Comparison of ENCODE assay signal across 1 cellular context in genomic region chr1:21326861-21327344, GRCh38.
A peak's percentile ranks its signal among the peaks of the same experiment; 100 is the strongest.
TF ChIP-seq lines count a peak whose summit lies in the region.

No MANE protein-coding gene starts in this region.

TF ChIP-seq in HepG2, 621 proteins besides CTCF, POLR2A, EP300 and RAD21 (continued from another document):
- TF ChIP-seq HIC2 (CRISPR knock-in tag; IDR thresholded peaks at IDR 0.05; ENCODE audit: low read depth) (peak; percentile 39; the same call in 1 of the 2 replicates), ZNF562 (CRISPR knock-in tag; IDR thresholded peaks at IDR 0.05; ENCODE audit: borderline replicate concordance) (no peak), ZNF687 (CRISPR knock-in tag; IDR thresholded peaks at IDR 0.05) (peak; percentile 70), MED1 (CRISPR knock-in tag; IDR thresholded peaks at IDR 0.05) (0 out of 2 replicates have a peak, but pooled peaks have one; percentile 21), MTA1 (CRISPR knock-in tag; IDR thresholded peaks at IDR 0.05; ENCODE audit: borderline replicate concordance) (peak; percentile 54; the same call in 1 of the 2 replicates), TCF7 (IDR thresholded peaks at IDR 0.05; ENCODE audit: low read depth) (no peak), NR2F6 (IDR thresholded peaks at IDR 0.05) (peak; percentile 61), NR2F6 (CRISPR knock-in tag; IDR thresholded peaks at IDR 0.05) (peak; percentile 66; the same call in 1 of the 2 replicates), HNRNPL (IDR thresholded peaks at IDR 0.05; ENCODE audit: low read depth, low read length) (peak; percentile 61; the same call in 1 of the 2 replicates)
